Comparison of ENCODE assay signal across 8 cellular contexts in genomic region chr20:63706852-63707557, GRCh38. TPM values are rescaled to one million over a fixed set of nuclear protein-coding genes. Genes with fewer than 3 reads are reported as not detected.
A peak's percentile ranks its signal among the peaks of the same experiment; 100 is the strongest.
DNase-seq lines count a peak whose midpoint lies in the region; ATAC-seq and TF ChIP-seq lines count a peak whose summit lies in the region.

No MANE protein-coding gene starts in this region.

- peaks cover 27 to 70% (median 42%) of the 10 kb centered on the region in 3 donors for H3K36me3 ChIP-seq in tibial artery

- peaks cover 0 to 40% (median 28%) of the 10 kb centered on the region in 4 donors for H3K4me1 ChIP-seq in tibial artery

- H3K27me3 Mint-ChIP-seq in naive B cell, result no peaks in the 10 kb centered on the region

- H3K9me3 Mint-ChIP-seq in naive B cell, result no peaks in the 10 kb centered on the region

- peak overlapping the region; percentile 77 for H3K4me3 ChIP-seq in GM12865 (ENCODE audit: low read depth, low read length)
- peak overlapping the region; percentile 74 for H3K4me3 ChIP-seq in epithelial cell of esophagus (ENCODE audit: low read length)
- H3K4me3 ChIP-seq in tibial artery, result peak overlapping the region; percentile 82 to 83

- DNase-seq in GM12865 (ENCODE audit: low read depth), result peak; percentile 84
- DNase-seq in NCI-H2107 treated with DMSO at 0.1 percent for 48 hours (lab: John Stamatoyannopoulos, UW; ENCODE audit: unreplicated experiment), result peak; percentile 56
- DNase-seq in activated CD8-positive, alpha-beta memory T cell treated with anti-CD3 and anti-CD28 coated beads for 24 hours, result peak; percentile 81
- peak; percentile 77 for DNase-seq in epithelial cell of esophagus (ENCODE audit: low read depth)
- DNase-seq in naive B cell, result peak; percentile 40
- peak in 1 of 2 donors; percentile 74 for DNase-seq in tibial artery
- no peak for DNase-seq in NK-92 treated with Interleukin-12 subunit alpha and Interleukin-12 subunit beta, amount 100 ng/mL, for 24 hours (lab: John Stamatoyannopoulos, UW)

- H3K36me3 Mint-ChIP-seq in naive B cell, result peaks cover under 1 to 8% of the 10 kb centered on the region in 2 donors

- TF ChIP-seq CTCF in GM12865 (IDR thresholded peaks at IDR 0.05; ENCODE audit: insufficient read depth, low read depth, low read length, missing control alignments) (peak; percentile 84), epithelial cell of esophagus (IDR thresholded peaks at IDR 0.05; ENCODE audit: insufficient read depth, low read depth, low read length, missing control alignments) (peak; percentile 60), tibial artery (IDR thresholded peaks at IDR 0.05) (no peak)

- peak overlapping the region in 5 of 6 donors; percentile 72 to 94 (median 84) for H3K27ac Mint-ChIP-seq in naive B cell

- ATAC-seq in HG02571 (IDR thresholded peaks at IDR 0.05; ENCODE audit: unreplicated experiment) (peak; percentile 28), naive B cell (ENCODE audit: low read depth in 2 of 2) (peak; percentile 38 to 46)

- H3K4me3 Mint-ChIP-seq in naive B cell, result peak overlapping the region; percentile 81 to 94 (median 86)

- intact Hi-C loops in tibial artery (cut with DNase I; ENCODE audit: low total_unique reads), result loop anchor here (5.0 kb wide), 2 partner anchors 50 to 80 kb away; partner anchors contain the start of genes GMEB2 and RTEL1

- peak overlapping the region; percentile 76 to 86 for H3K27ac ChIP-seq in tibial artery

- H3K4me1 Mint-ChIP-seq in naive B cell, result peaks cover 24 to 47% (median 45%) of the 10 kb centered on the region in 3 donors

- no peaks in the 10 kb centered on the region for H3K27me3 ChIP-seq in tibial artery

- no peaks in the 10 kb centered on the region for H3K9me3 ChIP-seq in tibial artery

RNA-seq across cellular contexts. Expression of gene ARFRP1, which starts 0.8 kb away (rescaled TPM):
- 10 to 100 TPM; 35.6 to 62.9 (median 45.8) TPM for polyA plus RNA-seq in naive B cell (ENCODE audit: low read depth in 6 of 6)

RNA-seq across cellular contexts. Expression of gene ZGPAT, which starts 0.8 kb away (rescaled TPM):
- 10 to 100 TPM; 25.5 to 58.2 (median 28.1) TPM for polyA plus RNA-seq in naive B cell (ENCODE audit: low read depth in 6 of 6)

RNA-seq across cellular contexts. Expression of gene TNFRSF6B, which starts 10.6 kb away (rescaled TPM):
- not detected for polyA plus RNA-seq in naive B cell (ENCODE audit: low read depth in 6 of 6)

RNA-seq across cellular contexts. Expression of gene LIME1, which starts 29.5 kb away (rescaled TPM):
- polyA plus RNA-seq in naive B cell (ENCODE audit: low read depth in 6 of 6), result 10 to 100 TPM in 1 of 6 donors, 1 to 10 TPM in 5; 4.9 to 19.0 (median 8.8) TPM

RNA-seq across cellular contexts. Expression of gene SLC2A4RG, which starts 32.6 kb away (rescaled TPM):
- 1 to 10 TPM in 3 of 6 donors, under 1 TPM in 2, not detected in 1; 0.36 to 1.4 (median 1.3) TPM for polyA plus RNA-seq in naive B cell (ENCODE audit: low read depth in 6 of 6)

Comparison
In these comparisons a context has a peak if more than half of its experiments do, and no peak if none do; other contexts are left out.
1. CTCF ChIP-seq: peak in GM12865 (single experiment) and epithelial cell of esophagus (single experiment); none in tibial artery (0 of 2).
2. Peak in every context shown above with its lines, with median percentiles within 50 percentile points of each other: H3K4me3 ChIP-seq.